In the genomic region with DNA sequence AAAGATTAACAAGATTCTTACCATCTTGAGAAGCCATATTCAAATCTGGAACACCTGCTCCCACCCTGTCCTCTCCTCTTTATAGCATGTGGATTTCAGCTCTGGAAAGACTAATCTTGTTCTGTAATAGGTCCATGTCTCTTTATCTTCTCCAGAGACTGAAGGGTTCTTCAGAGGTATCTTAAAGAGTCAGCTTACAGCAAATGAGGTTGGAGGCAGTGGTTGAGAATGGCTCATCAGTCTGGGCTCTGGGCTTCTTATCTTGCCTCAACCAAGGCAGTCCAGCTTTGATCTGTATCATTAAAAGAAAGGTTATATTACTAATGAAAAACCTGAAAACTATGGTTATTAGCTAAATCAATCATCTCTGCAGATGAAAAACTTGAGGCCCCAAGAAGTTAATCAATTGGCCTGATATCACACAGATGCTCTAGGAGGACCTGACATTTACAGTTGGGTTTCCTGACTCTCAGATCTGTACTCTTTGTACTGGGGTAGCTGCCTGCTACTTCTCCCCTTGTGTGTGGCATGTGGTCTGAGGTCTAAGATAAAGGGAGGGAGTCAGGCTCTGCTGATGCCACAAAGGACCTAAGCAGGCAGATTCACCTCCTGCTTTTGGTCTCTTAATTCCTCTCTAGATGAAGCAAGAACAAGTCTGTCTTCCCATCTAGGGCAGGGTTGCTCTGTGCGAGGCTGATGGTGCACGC, we compare ENCODE assay signal across 16 cellular contexts.
"Had no signal": no experiment of that assay in that cellular context is flagged by ENCODE, and none has a peak within 500 bp of the region (broad histone marks: within the 10 kb centered on the region; RNA-seq: fewer than 3 reads in every experiment).

No MANE protein-coding gene starts in this region.

- H3K9me3 ChIP-seq: body of pancreas, tibial artery, uterus had no signal

- H3K36me3 ChIP-seq: tibial artery, uterus had no signal

- H3K4me1 ChIP-seq: body of pancreas, tibial artery, uterus had no signal

- H3K4me3 Mint-ChIP-seq: activated B cell treated with CpG ODN at 0.5 μM for 24 hours; activated CD4-positive, alpha-beta T cell treated with anti-CD3 and anti-CD28 coated beads, Interleukin-2, amount 10 ng/mL, durations not matched to agents 7 days and 5 days; central memory CD8-positive, alpha-beta T cell; endodermal cell; natural killer cell treated with Interleukin-12 subunit alpha and Interleukin-12 subunit beta and Interleukin-15 and Interleukin-18, amount 100 ng/mL, for 72 hours; T-helper 17 cell had no signal

- DNase-seq: activated B cell treated with CpG ODN at 0.5 μM for 24 hours; activated CD4-positive, alpha-beta T cell treated with anti-CD3 and anti-CD28 coated beads, Interleukin-2, amount 10 ng/mL, durations not matched to agents 7 days and 5 days; activated naive CD4-positive, alpha-beta T cell; activated T-cell treated with anti-CD3 and anti-CD28 coated beads, Interleukin-2, amount 50 U/mL, for 48 hours; body of pancreas; endodermal cell; erythroblast; hippocampal formation; left cardiac atrium; stimulated activated CD4-positive, alpha-beta T cell treated with anti-CD3 and anti-CD28 coated beads, Interleukin-15, amount 100 ng/mL, for 24 hours; stimulated activated CD4-positive, alpha-beta T cell treated with anti-CD3 and anti-CD28 coated beads, Interleukin-4, amount 100 ng/mL, for 24 hours; T-helper 17 cell; tibial artery; uterus had no signal

- H3K27me3 ChIP-seq: body of pancreas, tibial artery, uterus had no signal

- ATAC-seq: body of pancreas; left cardiac atrium; natural killer cell treated with Interleukin-12 subunit alpha and Interleukin-12 subunit beta and Interleukin-15 and Interleukin-18, amount 100 ng/mL, for 72 hours; T-helper 17 cell had no signal

- H3K27ac Mint-ChIP-seq: activated B cell treated with CpG ODN at 0.5 μM for 24 hours; activated CD4-positive, alpha-beta T cell treated with anti-CD3 and anti-CD28 coated beads, Interleukin-2, amount 10 ng/mL, durations not matched to agents 7 days and 5 days; endodermal cell; natural killer cell treated with Interleukin-12 subunit alpha and Interleukin-12 subunit beta and Interleukin-15 and Interleukin-18, amount 100 ng/mL, for 72 hours; T-helper 17 cell had no signal

- H3K36me3 Mint-ChIP-seq: natural killer cell treated with Interleukin-12 subunit alpha and Interleukin-12 subunit beta and Interleukin-15 and Interleukin-18, amount 100 ng/mL, for 72 hours had no signal

- H3K27ac ChIP-seq: body of pancreas, tibial artery, uterus had no signal

- H3K9me3 Mint-ChIP-seq: activated CD4-positive, alpha-beta T cell treated with anti-CD3 and anti-CD28 coated beads, Interleukin-2, amount 10 ng/mL, durations not matched to agents 7 days and 5 days; endodermal cell had no signal

- H3K4me3 ChIP-seq: body of pancreas, tibial artery, uterus had no signal

- H3K4me1 Mint-ChIP-seq: activated B cell treated with CpG ODN at 0.5 μM for 24 hours; activated CD4-positive, alpha-beta T cell treated with anti-CD3 and anti-CD28 coated beads, Interleukin-2, amount 10 ng/mL, durations not matched to agents 7 days and 5 days; central memory CD8-positive, alpha-beta T cell; T-helper 17 cell had no signal
